15 cellular contexts compared by ENCODE assay signal in the genomic region with DNA sequence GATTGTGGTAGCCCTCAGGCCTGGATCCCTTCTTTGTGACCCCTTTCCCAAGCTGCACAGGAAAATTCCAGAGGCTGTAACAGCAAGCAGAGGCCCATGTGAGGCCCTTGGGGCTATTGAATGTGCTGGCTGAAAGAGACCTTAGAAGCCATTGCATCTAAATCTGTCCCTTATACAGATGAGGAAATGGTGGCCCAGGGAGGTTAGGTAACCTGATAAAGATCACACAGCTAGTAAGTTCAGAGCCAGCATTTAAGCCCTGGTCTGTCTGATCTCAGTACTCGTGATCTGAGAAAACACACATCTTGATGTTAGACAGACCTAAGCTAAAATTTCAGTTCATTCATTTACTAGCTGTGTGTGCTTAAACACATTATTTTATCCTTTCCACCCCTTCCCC.
A peak's percentile ranks its signal among the peaks of the same experiment; 100 is the strongest.
DNase-seq lines count a peak whose midpoint lies in the region; ATAC-seq and TF ChIP-seq lines count a peak whose summit lies in the region.
"Had no signal": no experiment of that assay in that cellular context is flagged by ENCODE, and none has a peak within 500 bp of the region (broad histone marks: within the 10 kb centered on the region; RNA-seq: fewer than 3 reads in every experiment).

No MANE protein-coding gene starts in this region.

- H3K36me3 Mint-ChIP-seq in T-helper 2 cell treated with Interferon-gamma antibody and Interleukin-4, amounts not matched to agents 5 μg/mL and 100 μg/mL, for 36 hours (ENCODE audit: low read depth), result no peaks in the 10 kb centered on the region
- H3K36me3 Mint-ChIP-seq in immature natural killer cell (peaks cover 0 to 13% (median 6%) of the 10 kb centered on the region in 3 donors), nephron progenitor cell (ENCODE audit: low read depth) (no peaks in the 10 kb centered on the region)
- H3K36me3 Mint-ChIP-seq: CD4-positive, alpha-beta memory T cell had no signal

- peaks cover 5% of the 10 kb centered on the region for H3K4me1 Mint-ChIP-seq in T-helper 2 cell treated with Interferon-gamma antibody and Interleukin-4, amounts not matched to agents 5 μg/mL and 100 μg/mL, for 36 hours (ENCODE audit: low read depth)
- H3K4me1 Mint-ChIP-seq in immature natural killer cell, result peaks cover 12 to 13% of the 10 kb centered on the region in 2 donors
- H3K4me1 Mint-ChIP-seq in nephron progenitor cell, result peaks cover 11% of the 10 kb centered on the region
- H3K4me1 Mint-ChIP-seq: CD4-positive, alpha-beta memory T cell had no signal

- no peaks in the 10 kb centered on the region for H3K9me3 Mint-ChIP-seq in T-helper 2 cell treated with Interferon-gamma antibody and Interleukin-4, amounts not matched to agents 5 μg/mL and 100 μg/mL, for 36 hours
- H3K9me3 Mint-ChIP-seq in immature natural killer cell (no peaks in the 10 kb centered on the region), nephron progenitor cell (no peaks in the 10 kb centered on the region)
- H3K9me3 Mint-ChIP-seq: CD4-positive, alpha-beta memory T cell; H9 had no signal

- no peak overlapping the region for H3K4me3 Mint-ChIP-seq in T-helper 2 cell treated with Interferon-gamma antibody and Interleukin-4, amounts not matched to agents 5 μg/mL and 100 μg/mL, for 36 hours
- H3K4me3 Mint-ChIP-seq in immature natural killer cell (peak overlapping the region; percentile 56 to 73 (median 70)), nephron progenitor cell (no peak overlapping the region)
- H3K4me3 Mint-ChIP-seq: CD4-positive, alpha-beta memory T cell; H9 had no signal

- no peak for TF ChIP-seq CTCF in nephron progenitor cell (IDR thresholded peaks at IDR 0.05)

- ATAC-seq in HG03045 (IDR thresholded peaks at IDR 0.05; ENCODE audit: unreplicated experiment) (no peak), HG03432 (IDR thresholded peaks at IDR 0.05; ENCODE audit: unreplicated experiment) (no peak)
- ATAC-seq: A549 had no signal

- DNase-seq in T-helper 2 cell treated with Interferon-gamma antibody and Interleukin-4, amounts not matched to agents 5 μg/mL and 100 μg/mL, for 36 hours (ENCODE audit: low spot score), result no peak
- DNase-seq in immature natural killer cell (peak in 1 of 3 donors; percentile 38), nephron progenitor cell (no peak), HT-29 (ENCODE audit: low spot score) (no peak), NAMALWA (ENCODE audit: low spot score) (no peak)
- DNase-seq: BE2C; CD4-positive, alpha-beta memory T cell; COR-L47; DMS153; EL; GOT3; H9 had no signal

- peak overlapping the region; percentile 72 for H3K27ac Mint-ChIP-seq in T-helper 2 cell treated with Interferon-gamma antibody and Interleukin-4, amounts not matched to agents 5 μg/mL and 100 μg/mL, for 36 hours
- H3K27ac Mint-ChIP-seq in immature natural killer cell (peak overlapping the region; percentile 91 to 99 (median 95)), nephron progenitor cell (peak overlapping the region; percentile 26)
- H3K27ac Mint-ChIP-seq: H9 had no signal

- H3K27me3 Mint-ChIP-seq in T-helper 2 cell treated with Interferon-gamma antibody and Interleukin-4, amounts not matched to agents 5 μg/mL and 100 μg/mL, for 36 hours (ENCODE audit: low read depth), result peaks cover 2% of the 10 kb centered on the region
- peaks cover 0 to 10% (median 3%) of the 10 kb centered on the region in 3 donors for H3K27me3 Mint-ChIP-seq in immature natural killer cell (ENCODE audit: low read depth in 3 of 3)
- peaks cover 12% of the 10 kb centered on the region for H3K27me3 Mint-ChIP-seq in nephron progenitor cell (ENCODE audit: low read depth, poor library complexity)

Comparison
In these comparisons a context has a peak if more than half of its experiments do, and no peak if none do; other contexts are left out.
1. H3K27ac Mint-ChIP-seq: peak in every context shown above with its lines; median percentile 95 in immature natural killer cell; 72 in T-helper 2 cell treated with Interferon-gamma antibody and Interleukin-4, amounts not matched to agents 5 μg/mL and 100 μg/mL, for 36 hours; 26 in nephron progenitor cell.
2. H3K4me3 Mint-ChIP-seq: peak in immature natural killer cell (5 of 5); none in T-helper 2 cell treated with Interferon-gamma antibody and Interleukin-4, amounts not matched to agents 5 μg/mL and 100 μg/mL, for 36 hours (single experiment) and nephron progenitor cell (single experiment).